Comparison of ENCODE assay signal across 1 cellular context in the genomic region with DNA sequence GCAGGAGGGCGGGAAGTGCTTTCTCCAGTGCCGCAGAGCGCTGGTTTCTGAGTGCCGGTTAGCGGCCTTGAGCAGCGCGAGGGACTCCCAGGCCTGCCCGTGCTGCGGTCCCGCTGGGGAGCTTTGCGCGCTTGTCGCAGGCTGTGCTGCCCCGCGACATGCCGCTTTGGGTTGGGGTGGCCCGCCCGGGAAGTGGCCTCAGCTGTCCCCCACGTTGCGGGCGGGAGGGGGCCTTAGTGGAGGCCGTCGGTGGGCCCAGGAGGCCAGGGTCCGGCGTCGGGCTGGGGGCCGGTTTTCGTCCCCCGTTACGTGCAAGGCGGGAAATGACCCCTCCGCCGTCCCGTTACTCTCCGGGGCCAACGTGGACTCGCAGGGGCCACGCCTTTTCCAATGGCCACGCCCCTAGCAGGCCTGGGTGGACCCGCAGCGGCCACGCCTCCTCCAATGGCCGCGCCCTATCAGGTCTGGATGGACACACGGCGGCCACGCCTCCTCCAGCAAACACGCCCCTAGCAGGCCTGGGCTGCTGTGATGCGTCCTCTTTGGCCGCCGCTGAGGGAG.
TF ChIP-seq lines count a peak whose summit lies in the region.

No MANE protein-coding gene starts in this region.

TF ChIP-seq in GM12878, 131 proteins besides CTCF, POLR2A, EP300 and RAD21 (continued from another document and continues in another):
- TF ChIP-seq, protein P1, sequence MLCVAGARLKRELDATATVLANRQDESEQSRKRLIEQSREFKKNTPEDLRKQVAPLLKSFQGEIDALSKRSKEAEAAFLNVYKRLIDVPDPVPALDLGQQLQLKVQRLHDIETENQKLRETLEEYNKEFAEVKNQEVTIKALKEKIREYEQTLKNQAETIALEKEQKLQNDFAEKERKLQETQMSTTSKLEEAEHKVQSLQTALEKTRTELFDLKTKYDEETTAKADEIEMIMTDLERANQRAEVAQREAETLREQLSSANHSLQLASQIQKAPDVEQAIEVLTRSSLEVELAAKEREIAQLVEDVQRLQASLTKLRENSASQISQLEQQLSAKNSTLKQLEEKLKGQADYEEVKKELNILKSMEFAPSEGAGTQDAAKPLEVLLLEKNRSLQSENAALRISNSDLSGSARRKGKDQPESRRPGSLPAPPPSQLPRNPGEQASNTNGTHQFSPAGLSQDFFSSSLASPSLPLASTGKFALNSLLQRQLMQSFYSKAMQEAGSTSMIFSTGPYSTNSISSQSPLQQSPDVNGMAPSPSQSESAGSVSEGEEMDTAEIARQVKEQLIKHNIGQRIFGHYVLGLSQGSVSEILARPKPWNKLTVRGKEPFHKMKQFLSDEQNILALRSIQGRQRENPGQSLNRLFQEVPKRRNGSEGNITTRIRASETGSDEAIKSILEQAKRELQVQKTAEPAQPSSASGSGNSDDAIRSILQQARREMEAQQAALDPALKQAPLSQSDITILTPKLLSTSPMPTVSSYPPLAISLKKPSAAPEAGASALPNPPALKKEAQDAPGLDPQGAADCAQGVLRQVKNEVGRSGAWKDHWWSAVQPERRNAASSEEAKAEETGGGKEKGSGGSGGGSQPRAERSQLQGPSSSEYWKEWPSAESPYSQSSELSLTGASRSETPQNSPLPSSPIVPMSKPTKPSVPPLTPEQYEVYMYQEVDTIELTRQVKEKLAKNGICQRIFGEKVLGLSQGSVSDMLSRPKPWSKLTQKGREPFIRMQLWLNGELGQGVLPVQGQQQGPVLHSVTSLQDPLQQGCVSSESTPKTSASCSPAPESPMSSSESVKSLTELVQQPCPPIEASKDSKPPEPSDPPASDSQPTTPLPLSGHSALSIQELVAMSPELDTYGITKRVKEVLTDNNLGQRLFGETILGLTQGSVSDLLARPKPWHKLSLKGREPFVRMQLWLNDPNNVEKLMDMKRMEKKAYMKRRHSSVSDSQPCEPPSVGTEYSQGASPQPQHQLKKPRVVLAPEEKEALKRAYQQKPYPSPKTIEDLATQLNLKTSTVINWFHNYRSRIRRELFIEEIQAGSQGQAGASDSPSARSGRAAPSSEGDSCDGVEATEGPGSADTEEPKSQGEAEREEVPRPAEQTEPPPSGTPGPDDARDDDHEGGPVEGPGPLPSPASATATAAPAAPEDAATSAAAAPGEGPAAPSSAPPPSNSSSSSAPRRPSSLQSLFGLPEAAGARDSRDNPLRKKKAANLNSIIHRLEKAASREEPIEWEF (IDR thresholded peaks at IDR 0.05; ENCODE audit: insufficient replicate concordance, low read depth, low read length), result no peak
- TF ChIP-seq MYB (IDR thresholded peaks at IDR 0.05; ENCODE audit: borderline replicate concordance, low read depth, low read length) (no peak), NR2C2 (IDR thresholded peaks at IDR 0.05; ENCODE audit: borderline replicate concordance, control insufficient read depth, insufficient read length, low read depth) (no peak), GATAD2B (conservative IDR thresholded peaks at IDR 0.05; ENCODE audit: low read depth) (peak; percentile 68), SMARCA5 (IDR thresholded peaks at IDR 0.05) (peak; percentile 74), FOXK2 (IDR thresholded peaks at IDR 0.05) (no peak), NFYA (IDR thresholded peaks at IDR 0.05; ENCODE audit: borderline replicate concordance, low read depth, low read length) (no peak), EZH2 (IDR thresholded peaks at IDR 0.05; ENCODE audit: borderline replicate concordance, control insufficient read depth, low read depth, low read length) (no peak), BRCA1 (IDR thresholded peaks at IDR 0.05; ENCODE audit: low read depth, low read length) (no peak), ATF7 (IDR thresholded peaks at IDR 0.05; ENCODE audit: low read depth) (no peak), CHD1 (IDR thresholded peaks at IDR 0.05; ENCODE audit: low read depth, low read length) (no peak), MAX (IDR thresholded peaks at IDR 0.05; ENCODE audit: low read depth, low read length) (peak; percentile 56; the same call in 1 of the 2 replicates), YBX1 (IDR thresholded peaks at IDR 0.05) (no peak), CEBPB (IDR thresholded peaks at IDR 0.05; ENCODE audit: borderline replicate concordance in 1 of 2, low read depth in 2 of 2, low read length in 2 of 2) (no peak), JUND (IDR thresholded peaks at IDR 0.05; ENCODE audit: low read depth, low read length) (no peak), TCF12 (IDR thresholded peaks at IDR 0.05; ENCODE audit: low read depth, low read length) (no peak), PKNOX1 (IDR thresholded peaks at IDR 0.05) (peak; percentile 94), ZBTB4 (CRISPR knock-in tag; IDR thresholded peaks at IDR 0.05) (no peak), TARDBP (IDR thresholded peaks at IDR 0.05; ENCODE audit: borderline replicate concordance) (no peak), REST (IDR thresholded peaks at IDR 0.05; ENCODE audit: low read depth, low read length) (no peak), KLF5 (IDR thresholded peaks at IDR 0.05; ENCODE audit: partially characterized antibody) (no peak), ESRRA (IDR thresholded peaks at IDR 0.05; ENCODE audit: low read length) (no peak), ZBTB33 (IDR thresholded peaks at IDR 0.05) (no peak), ZNF622 (IDR thresholded peaks at IDR 0.05) (no peak), SMAD1 (IDR thresholded peaks at IDR 0.05; ENCODE audit: low read depth, partially characterized antibody) (no peak), YY1 (IDR thresholded peaks at IDR 0.05; ENCODE audit: low read depth, low read length) (peak; percentile 78), SMAD5 (IDR thresholded peaks at IDR 0.05; ENCODE audit: low read depth) (no peak), TCF7 (IDR thresholded peaks at IDR 0.05; ENCODE audit: borderline replicate concordance) (no peak), NR2F1 (conservative IDR thresholded peaks at IDR 0.05) (peak; percentile 14; the same call in 1 of the 2 replicates)
- TF ChIP-seq, protein P2, sequence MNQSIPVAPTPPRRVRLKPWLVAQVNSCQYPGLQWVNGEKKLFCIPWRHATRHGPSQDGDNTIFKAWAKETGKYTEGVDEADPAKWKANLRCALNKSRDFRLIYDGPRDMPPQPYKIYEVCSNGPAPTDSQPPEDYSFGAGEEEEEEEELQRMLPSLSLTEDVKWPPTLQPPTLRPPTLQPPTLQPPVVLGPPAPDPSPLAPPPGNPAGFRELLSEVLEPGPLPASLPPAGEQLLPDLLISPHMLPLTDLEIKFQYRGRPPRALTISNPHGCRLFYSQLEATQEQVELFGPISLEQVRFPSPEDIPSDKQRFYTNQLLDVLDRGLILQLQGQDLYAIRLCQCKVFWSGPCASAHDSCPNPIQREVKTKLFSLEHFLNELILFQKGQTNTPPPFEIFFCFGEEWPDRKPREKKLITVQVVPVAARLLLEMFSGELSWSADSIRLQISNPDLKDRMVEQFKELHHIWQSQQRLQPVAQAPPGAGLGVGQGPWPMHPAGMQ (IDR thresholded peaks at IDR 0.05; ENCODE audit: borderline replicate concordance), result no peak
- TF ChIP-seq, protein P3, sequence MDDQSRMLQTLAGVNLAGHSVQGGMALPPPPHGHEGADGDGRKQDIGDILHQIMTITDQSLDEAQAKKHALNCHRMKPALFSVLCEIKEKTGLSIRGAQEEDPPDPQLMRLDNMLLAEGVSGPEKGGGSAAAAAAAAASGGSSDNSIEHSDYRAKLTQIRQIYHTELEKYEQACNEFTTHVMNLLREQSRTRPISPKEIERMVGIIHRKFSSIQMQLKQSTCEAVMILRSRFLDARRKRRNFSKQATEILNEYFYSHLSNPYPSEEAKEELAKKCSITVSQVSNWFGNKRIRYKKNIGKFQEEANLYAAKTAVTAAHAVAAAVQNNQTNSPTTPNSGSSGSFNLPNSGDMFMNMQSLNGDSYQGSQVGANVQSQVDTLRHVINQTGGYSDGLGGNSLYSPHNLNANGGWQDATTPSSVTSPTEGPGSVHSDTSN (IDR thresholded peaks at IDR 0.05; ENCODE audit: insufficient replicate concordance, low read depth, low read length), result peak; percentile 79
